In genomic region chr10:124605481-124605855, GRCh38 we compare ENCODE assay signal across 1 cellular context.
TF ChIP-seq lines count a peak whose summit lies in the region.

No MANE protein-coding gene starts in this region.

TF ChIP-seq in HepG2, 621 proteins besides CTCF, POLR2A, EP300 and RAD21:
- no peak for TF ChIP-seq TOPORS (CRISPR knock-in tag; IDR thresholded peaks at IDR 0.05)
- TF ChIP-seq ZMYM3 (CRISPR knock-in tag; IDR thresholded peaks at IDR 0.05) = peak; percentile 55
- TF ChIP-seq ETV5 (CRISPR knock-in tag; IDR thresholded peaks at IDR 0.05; ENCODE audit: borderline replicate concordance) = 0 out of 2 replicates have a peak, but pooled peaks have one; percentile 2
- TF ChIP-seq ATRX (CRISPR knock-in tag; IDR thresholded peaks at IDR 0.05; ENCODE audit: borderline replicate concordance) = no peak
- TF ChIP-seq TEAD3 (CRISPR knock-in tag; optimal IDR thresholded peaks at IDR 0.05; ENCODE audit: borderline replicate concordance) = peak; percentile 12
- 0 out of 2 replicates have a peak, but pooled peaks have one; percentile 7 for TF ChIP-seq HIC2 (CRISPR knock-in tag; IDR thresholded peaks at IDR 0.05; ENCODE audit: low read depth)
- TF ChIP-seq ZNF263 (CRISPR knock-in tag; IDR thresholded peaks at IDR 0.05) = 0 out of 2 replicates have a peak, but pooled peaks have one; percentile 22
- TF ChIP-seq ZNF737 (CRISPR knock-in tag; IDR thresholded peaks at IDR 0.05; ENCODE audit: borderline replicate concordance) = no peak
